8 cellular contexts compared by ENCODE assay signal in the genomic region with DNA sequence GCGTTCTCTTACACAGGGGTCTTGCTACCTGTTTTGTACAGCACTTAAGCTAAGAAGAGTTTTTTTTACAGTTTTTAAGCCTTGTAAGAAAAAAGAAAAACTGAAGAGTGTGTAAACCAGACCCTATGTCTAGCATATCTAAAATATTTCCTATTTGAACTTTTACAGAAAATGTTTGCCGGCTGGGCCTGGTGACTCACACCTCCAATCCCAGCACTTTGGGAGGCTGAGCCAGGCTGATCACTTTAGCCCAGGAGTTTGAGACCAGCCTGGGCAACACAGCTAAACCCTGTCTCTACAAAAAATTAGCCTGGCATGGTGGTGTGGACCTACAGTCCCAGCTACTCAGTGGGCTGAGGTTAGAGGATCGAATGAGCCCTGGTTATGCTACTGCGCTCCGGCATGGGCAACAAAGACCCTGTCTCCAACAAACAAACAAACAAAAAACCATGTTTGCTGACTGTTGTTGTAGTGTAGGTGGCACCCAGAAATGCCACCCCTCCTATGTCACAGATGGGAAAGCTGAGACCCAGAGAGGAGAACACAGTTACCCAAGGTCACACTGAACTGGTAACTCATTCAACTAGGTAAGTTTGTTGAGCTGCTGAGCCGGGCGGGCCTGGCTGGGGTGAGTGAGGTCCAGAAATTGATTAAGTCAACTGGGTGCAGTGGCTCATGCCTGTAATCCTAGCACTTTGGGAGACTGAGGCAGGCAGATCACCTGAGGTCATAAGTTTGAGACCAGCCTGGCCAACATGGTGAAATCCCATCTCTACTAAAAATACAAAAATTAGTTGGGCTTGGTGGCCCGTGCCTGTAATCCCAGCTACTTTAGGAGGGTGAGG. TPM values are rescaled to one million over a fixed set of nuclear protein-coding genes. Genes with fewer than 3 reads are reported as not detected.
DNase-seq lines count a peak whose midpoint lies in the region; ATAC-seq and TF ChIP-seq lines count a peak whose summit lies in the region.

No MANE protein-coding gene starts in this region.

- H3K36me3 Mint-ChIP-seq in activated naive CD8-positive, alpha-beta T cell treated with anti-CD3 and anti-CD28 coated beads, Interleukin-2, amount 10 ng/mL, durations not matched to agents 7 days and 5 days: peaks cover 11% of the 10 kb centered on the region
- peaks cover 0 to 7% (median 6%) of the 10 kb centered on the region in 3 donors for H3K36me3 Mint-ChIP-seq in immature natural killer cell

- WGBS in upper lobe of left lung, 2 donors: 89% methylated on average over 8 of the region's 8 CpGs

- H3K4me3 Mint-ChIP-seq in activated naive CD8-positive, alpha-beta T cell treated with anti-CD3 and anti-CD28 coated beads, Interleukin-2, amount 10 ng/mL, durations not matched to agents 7 days and 5 days: peak overlapping the region; percentile 81
- H3K4me3 Mint-ChIP-seq in immature natural killer cell: peak overlapping the region; percentile 71 to 82 (median 78)

- DNase-seq in Right ventricle myocardium superior (peak; percentile 28), cardiac septum (ENCODE audit: low spot score) (no peak), immature natural killer cell (no peak), upper lobe of left lung (peak in 1 of 2 donors; percentile 54), SW 1271 (lab: John Stamatoyannopoulos, UW) (no peak)
- no peak for DNase-seq in activated naive CD8-positive, alpha-beta T cell treated with anti-CD3 and anti-CD28 coated beads, Interleukin-2, amount 10 ng/mL, durations not matched to agents 7 days and 5 days

- no peaks in the 10 kb centered on the region for H3K36me3 ChIP-seq in upper lobe of left lung

- H3K4me3 ChIP-seq in upper lobe of left lung: no peak overlapping the region

- POLR2A ChIA-PET in activated naive CD8-positive, alpha-beta T cell treated with anti-CD3 and anti-CD28 coated beads, Interleukin-2, amount 10 ng/mL, durations not matched to agents 7 days and 5 days (lab: Charles Lee): interaction anchor here (0.5 to 1.8 kb wide), 7 partner anchors 9 to 483 kb away, joined by 3 to 8 read pairs (median 4); no protein-coding TSS in a partner anchor

- no peaks in the 10 kb centered on the region for H3K9me3 Mint-ChIP-seq in activated naive CD8-positive, alpha-beta T cell treated with anti-CD3 and anti-CD28 coated beads, Interleukin-2, amount 10 ng/mL, durations not matched to agents 7 days and 5 days
- no peaks in the 10 kb centered on the region for H3K9me3 Mint-ChIP-seq in immature natural killer cell

- intact Hi-C loops in Right ventricle myocardium superior (cut with DNase I) (no loop called here), cardiac septum (cut with DNase I) (no loop called here)

- TF ChIP-seq EP300 in upper lobe of left lung (IDR thresholded peaks at IDR 0.05): no peak

- H3K4me1 ChIP-seq in upper lobe of left lung: peaks cover 11 to 26% (median 20%) of the 10 kb centered on the region in 4 donors

- peak overlapping the region; percentile 43 for H3K27ac Mint-ChIP-seq in activated naive CD8-positive, alpha-beta T cell treated with anti-CD3 and anti-CD28 coated beads, Interleukin-2, amount 10 ng/mL, durations not matched to agents 7 days and 5 days
- H3K27ac Mint-ChIP-seq in immature natural killer cell: peak overlapping the region; percentile 86 to 94 (median 92)

- H3K27me3 Mint-ChIP-seq in activated naive CD8-positive, alpha-beta T cell treated with anti-CD3 and anti-CD28 coated beads, Interleukin-2, amount 10 ng/mL, durations not matched to agents 7 days and 5 days: no peaks in the 10 kb centered on the region
- H3K27me3 Mint-ChIP-seq in immature natural killer cell (ENCODE audit: low read depth in 3 of 3): peaks cover 10 to 13% (median 12%) of the 10 kb centered on the region in 3 donors

- H3K9me3 ChIP-seq in upper lobe of left lung: no peaks in the 10 kb centered on the region

- ATAC-seq in Right ventricle myocardium superior (ENCODE audit: poor library complexity): no peak
- ATAC-seq in activated naive CD8-positive, alpha-beta T cell treated with anti-CD3 and anti-CD28 coated beads, Interleukin-2, amount 10 ng/mL, durations not matched to agents 7 days and 5 days (ENCODE audit: low read depth): no peak
- no peak for ATAC-seq in upper lobe of left lung (ENCODE audit: low FRiP score in 2 of 2)
- ATAC-seq in GM18511 (IDR thresholded peaks at IDR 0.05; ENCODE audit: unreplicated experiment): no peak
- no peak for ATAC-seq in GM21529 (IDR thresholded peaks at IDR 0.05; ENCODE audit: unreplicated experiment)

- H3K27ac ChIP-seq in upper lobe of left lung: peak overlapping the region in 3 of 4 donors; percentile 89 to 97 (median 95)

- H3K4me1 Mint-ChIP-seq in activated naive CD8-positive, alpha-beta T cell treated with anti-CD3 and anti-CD28 coated beads, Interleukin-2, amount 10 ng/mL, durations not matched to agents 7 days and 5 days: peaks cover 20% of the 10 kb centered on the region
- peaks cover 32 to 33% of the 10 kb centered on the region in 2 donors for H3K4me1 Mint-ChIP-seq in immature natural killer cell

- TF ChIP-seq CTCF in upper lobe of left lung (IDR thresholded peaks at IDR 0.05): no peak

- no peak for TF ChIP-seq POLR2A in upper lobe of left lung (IDR thresholded peaks at IDR 0.05)

- H3K27me3 ChIP-seq in upper lobe of left lung: no peaks in the 10 kb centered on the region

RNA-seq across cellular contexts. Expression of a gene that starts 1.9 kb away (rescaled TPM):
- total RNA-seq in Right ventricle myocardium superior (42.9 TPM), cardiac septum (60.4 TPM), upper lobe of left lung (100 to 1,000 TPM in 4 of 6 donors, 10 to 100 TPM in 2; 68.1 to 266 (median 143) TPM)
- 100 to 1,000 TPM; 166 to 180 TPM for total RNA-seq in activated naive CD8-positive, alpha-beta T cell treated with anti-CD3 and anti-CD28 coated beads, Interleukin-2, amount 10 ng/mL, durations not matched to agents 7 days and 5 days
- 100 to 1,000 TPM in 1 of 3 donors, 10 to 100 TPM in 2; 91.2 to 126 (median 93.4) TPM for polyA plus RNA-seq in immature natural killer cell

RNA-seq across cellular contexts. Expression of a gene that starts 7.1 kb away (rescaled TPM):
- 0.75 TPM for total RNA-seq in Right ventricle myocardium superior
- 0.59 TPM for total RNA-seq in cardiac septum
- total RNA-seq in activated naive CD8-positive, alpha-beta T cell treated with anti-CD3 and anti-CD28 coated beads, Interleukin-2, amount 10 ng/mL, durations not matched to agents 7 days and 5 days: 1 to 10 TPM; 5.8 to 6.1 TPM
- 1 to 10 TPM; 3.9 to 5.7 (median 4.0) TPM for polyA plus RNA-seq in immature natural killer cell
- 1 to 10 TPM in 3 of 6 donors, under 1 TPM in 2, not detected in 1; 0.89 to 6.3 (median 1.1) TPM for total RNA-seq in upper lobe of left lung

RNA-seq across cellular contexts. Expression of a gene that starts 8.5 kb away (rescaled TPM):
- 29.9 TPM for total RNA-seq in Right ventricle myocardium superior
- 15.1 TPM for total RNA-seq in cardiac septum
- 1 to 10 TPM; 3.0 to 3.3 TPM for total RNA-seq in activated naive CD8-positive, alpha-beta T cell treated with anti-CD3 and anti-CD28 coated beads, Interleukin-2, amount 10 ng/mL, durations not matched to agents 7 days and 5 days
- under 1 TPM in 2 of 3 donors, not detected in 1; 0.48 to 0.80 TPM for polyA plus RNA-seq in immature natural killer cell
- total RNA-seq in upper lobe of left lung: 10 to 100 TPM in 3 of 6 donors, 1 to 10 TPM in 3; 5.2 to 17.8 (median 11.1) TPM

RNA-seq across cellular contexts. Expression of a gene that starts 37.6 kb away (rescaled TPM):
- 0.51 TPM for total RNA-seq in Right ventricle myocardium superior
- 0.94 TPM for total RNA-seq in cardiac septum
- 10 to 100 TPM; 68.7 to 69.4 TPM for total RNA-seq in activated naive CD8-positive, alpha-beta T cell treated with anti-CD3 and anti-CD28 coated beads, Interleukin-2, amount 10 ng/mL, durations not matched to agents 7 days and 5 days
- polyA plus RNA-seq in immature natural killer cell: 10 to 100 TPM; 11.6 to 30.1 (median 11.6) TPM
- 100 to 1,000 TPM in 2 of 6 donors, 10 to 100 TPM in 2, 1 to 10 TPM in 1, not detected in 1; 8.8 to 152 (median 94.9) TPM for total RNA-seq in upper lobe of left lung
